9 cellular contexts compared by ENCODE assay signal in genomic region chr20:44388466-44389023, GRCh38. TPM values are rescaled to one million over a fixed set of nuclear protein-coding genes. Genes with fewer than 3 reads are reported as not detected.
DNase-seq lines count a peak whose midpoint lies in the region; ATAC-seq and TF ChIP-seq lines count a peak whose summit lies in the region.
"Had no signal": no experiment of that assay in that cellular context is flagged by ENCODE, and none has a peak within 500 bp of the region (broad histone marks: within the 10 kb centered on the region; RNA-seq: fewer than 3 reads in every experiment).

No MANE protein-coding gene starts in this region.

- H3K4me3 ChIP-seq in heart left ventricle = no peak overlapping the region
- H3K4me3 ChIP-seq in vagina = no peak overlapping the region

- H3K4me1 Mint-ChIP-seq in progenitor cell of endocrine pancreas (ENCODE audit: low read depth) = peaks cover 2% of the 10 kb centered on the region

- peaks cover 0 to 11% (median 0%) of the 10 kb centered on the region in 9 donors for H3K27me3 ChIP-seq in heart left ventricle
- H3K27me3 ChIP-seq in vagina = no peaks in the 10 kb centered on the region

- no peak overlapping the region for H3K27ac Mint-ChIP-seq in progenitor cell of endocrine pancreas

- no peaks in the 10 kb centered on the region for H3K27me3 Mint-ChIP-seq in progenitor cell of endocrine pancreas

- H3K36me3 ChIP-seq in heart left ventricle (no peaks in the 10 kb centered on the region), vagina (no peaks in the 10 kb centered on the region)

- H3K36me3 Mint-ChIP-seq in progenitor cell of endocrine pancreas (ENCODE audit: insufficient read depth) = peaks cover 2% of the 10 kb centered on the region

- no peak overlapping the region for H3K27ac ChIP-seq in heart left ventricle
- no peak overlapping the region for H3K27ac ChIP-seq in vagina

- no peaks in the 10 kb centered on the region for H3K9me3 ChIP-seq in heart left ventricle
- no peaks in the 10 kb centered on the region for H3K9me3 ChIP-seq in vagina

- no peak overlapping the region for H3K4me3 Mint-ChIP-seq in progenitor cell of endocrine pancreas (ENCODE audit: low read depth)

- H3K4me1 ChIP-seq in heart left ventricle = peaks cover 0 to 6% (median 0%) of the 10 kb centered on the region in 12 donors
- peaks cover 12% of the 10 kb centered on the region for H3K4me1 ChIP-seq in vagina

- TF ChIP-seq CTCF in heart left ventricle (IDR thresholded peaks at IDR 0.05) (peak; percentile 52 to 73 (median 62)), progenitor cell of endocrine pancreas (IDR thresholded peaks at IDR 0.05; ENCODE audit: unreplicated experiment) (peak; percentile 71), vagina (IDR thresholded peaks at IDR 0.05) (peak in 2 of 3 experiments; percentile 51 to 62)

- peak; percentile 23 to 82 (median 69) for ATAC-seq in heart left ventricle

- TF ChIP-seq POLR2A in heart left ventricle (IDR thresholded peaks at IDR 0.05) = no peak
- no peak for TF ChIP-seq POLR2A in vagina (IDR thresholded peaks at IDR 0.05)

- DNase-seq in NK-92 treated with Interleukin-12 subunit alpha and Interleukin-12 subunit beta, amount 100 ng/mL, for 24 hours (lab: John Stamatoyannopoulos, UW) = peak; percentile 12
- DNase-seq in NK-92 (lab: John Stamatoyannopoulos, UW; ENCODE audit: unreplicated experiment) (no peak), M059J (ENCODE audit: low read depth) (peak; percentile 62), SKM-1 (lab: John Stamatoyannopoulos, UW; ENCODE audit: unreplicated experiment) (peak; percentile 23), heart left ventricle (peak; percentile 23 to 77 (median 70)), progenitor cell of endocrine pancreas (ENCODE audit: low spot score, unreplicated experiment) (no peak), vagina (ENCODE audit: extremely low spot score in 2 of 2) (no peak)
- DNase-seq in activated naive CD4-positive, alpha-beta T cell treated with anti-CD3 and anti-CD28 coated beads, Interleukin-2, amount 50 U/mL, for 16 hours = peak; percentile 77

- H3K9me3 Mint-ChIP-seq in progenitor cell of endocrine pancreas (ENCODE audit: low read depth) = no peaks in the 10 kb centered on the region

- WGBS in heart left ventricle, 4 donors = 4 to 6% (median 5%) methylated on average over 19 to 29 of the region's 29 CpGs

- intact Hi-C loops in heart left ventricle (cut with DNase I) = loop anchor here in 9 of 10 donors (1.0 to 10.0 kb wide), 15 partner anchors 69 to 476 kb away; partner anchors contain the start of gene FITM2 (in 3 of the 9)
- intact Hi-C loops in vagina (cut with DNase I) = loop anchor here (10.0 kb wide), 1 partner anchor 226 kb away; no protein-coding TSS in a partner anchor

RNA-seq across cellular contexts. Expression of gene HNF4A, which starts 33.0 kb away (rescaled TPM):
- total RNA-seq in M059J (2014; rRNA removed; shearing (Covaris generic)) = not detected in 2 replicates
- total RNA-seq in heart left ventricle (not detected), progenitor cell of endocrine pancreas (71.1 and 72.9 TPM in 2 replicates), vagina (not detected)
- under 1 TPM in 1 of 2 donors, not detected in 1; 0.03 TPM for polyA plus RNA-seq in heart left ventricle
- total RNA-seq: urinary bladder had no signal

RNA-seq across cellular contexts. Expression of gene R3HDML, which starts 51.7 kb away (rescaled TPM):
- total RNA-seq in M059J (2014; rRNA removed; shearing (Covaris generic)) = not detected in 2 replicates
- not detected for total RNA-seq in heart left ventricle
- polyA plus RNA-seq in heart left ventricle = not detected
- not detected in 2 replicates for total RNA-seq in progenitor cell of endocrine pancreas
- total RNA-seq in vagina = not detected
- total RNA-seq: urinary bladder had no signal
- polyA plus RNA-seq: urinary bladder had no signal

Comparison
In these comparisons a context has a peak if more than half of its experiments do, and no peak if none do; other contexts are left out.
1. DNase-seq: peak in NK-92 treated with Interleukin-12 subunit alpha and Interleukin-12 subunit beta, amount 100 ng/mL, for 24 hours (single experiment), M059J (single experiment), SKM-1 (single experiment), activated naive CD4-positive, alpha-beta T cell treated with anti-CD3 and anti-CD28 coated beads, Interleukin-2, amount 50 U/mL, for 16 hours (single experiment) and heart left ventricle (5 of 5); none in NK-92 (single experiment), progenitor cell of endocrine pancreas (single experiment) and vagina (0 of 2).
2. RNA of gene HNF4A, which starts 33.0 kb away (total RNA-seq): 71.1 to 72.9 TPM in progenitor cell of endocrine pancreas; not detected in M059J, not detected in heart left ventricle and not detected in vagina (single experiment); every median in the first group is over 10 times any median in the second.
3. Peak in every context shown above with its lines, with median percentiles within 50 percentile points of each other: CTCF ChIP-seq.